In the genomic region with DNA sequence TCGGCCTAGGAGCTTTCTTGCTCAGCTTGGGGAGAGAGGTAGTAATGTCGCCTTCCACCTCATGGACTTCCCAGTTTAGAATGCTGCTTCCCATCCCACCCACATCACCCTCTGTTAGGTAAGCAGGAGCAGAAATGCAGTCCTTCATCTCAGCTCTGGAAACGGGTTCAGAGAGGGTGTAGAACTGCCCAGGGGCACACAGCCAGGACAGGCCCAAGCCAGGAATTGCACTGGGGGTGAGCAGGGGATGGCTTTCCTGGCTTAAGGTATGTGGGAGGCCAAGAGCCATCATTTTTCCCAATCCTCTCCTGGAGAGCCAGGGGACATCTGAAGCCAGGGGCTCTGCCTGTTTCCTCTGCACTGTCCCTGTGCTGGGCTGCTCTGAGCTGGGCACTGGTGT, we compare ENCODE assay signal across 17 cellular contexts. TPM values are rescaled to one million over a fixed set of nuclear protein-coding genes. Genes with fewer than 3 reads are reported as not detected.
DNase-seq lines count a peak whose midpoint lies in the region; ATAC-seq and TF ChIP-seq lines count a peak whose summit lies in the region.
"Had no signal": no experiment of that assay in that cellular context is flagged by ENCODE, and none has a peak within 500 bp of the region (broad histone marks: within the 10 kb centered on the region; RNA-seq: fewer than 3 reads in every experiment).

No MANE protein-coding gene starts in this region.

- peak overlapping the region; percentile 35; the same call in 1 of the 2 replicates for H3K27ac ChIP-seq in VCaP
- peak overlapping the region; percentile 94 for H3K27ac ChIP-seq in stomach smooth muscle (ENCODE audit: low read length)

- no peaks in the 10 kb centered on the region for H3K27me3 ChIP-seq in stomach smooth muscle (ENCODE audit: control insufficient read depth in 1 of 2, insufficient read depth in 2 of 2, low read length in 2 of 2)
- H3K27me3 ChIP-seq: uterus had no signal

- DNase-seq in G401 (ENCODE audit: low spot score) (peak; percentile 42), mesothelial cell of epicardium (ENCODE audit: low spot score in 2 of 2, unreplicated experiment in 2 of 2) (no peak)
- DNase-seq in activated CD8-positive, alpha-beta memory T cell treated with anti-CD3 and anti-CD28 coated beads, Interleukin-2, amount 10 ng/mL, durations not matched to agents 7 days and 5 days: no peak
- DNase-seq in stimulated activated naive B cell treated with anti-CD40 and anti-IgM and Interleukin-4, amounts not matched to agents 10 μg/mL and 1 μg/mL and 100 μg/mL, for 72 hours: no peak
- DNase-seq: activated CD4-positive, alpha-beta T cell treated with anti-CD3 and anti-CD28 coated beads, Interleukin-2, amount 50 U/mL, for 1 hour; aorta; Caco-2; H7; Karpas-422; NCI-H1092; NCI-H2081; SHP77; T-helper 1 cell; uterus had no signal

- H3K36me3 Mint-ChIP-seq in mesothelial cell of epicardium: peaks cover 2% of the 10 kb centered on the region
- no peaks in the 10 kb centered on the region for H3K36me3 Mint-ChIP-seq in activated CD8-positive, alpha-beta memory T cell treated with anti-CD3 and anti-CD28 coated beads, Interleukin-2, amount 10 ng/mL, durations not matched to agents 7 days and 5 days
- peaks cover 7 to 31% of the 10 kb centered on the region in 2 donors for H3K36me3 Mint-ChIP-seq in stimulated activated naive B cell treated with anti-CD40 and anti-IgM and Interleukin-4, amounts not matched to agents 10 μg/mL and 1 μg/mL and 100 μg/mL, for 72 hours

- H3K9ac ChIP-seq in stomach smooth muscle (ENCODE audit: low read length in 2 of 2): peak overlapping the region; percentile 52 to 60

- no peak overlapping the region for H3K4me3 Mint-ChIP-seq in mesothelial cell of epicardium
- H3K4me3 Mint-ChIP-seq in activated CD8-positive, alpha-beta memory T cell treated with anti-CD3 and anti-CD28 coated beads, Interleukin-2, amount 10 ng/mL, durations not matched to agents 7 days and 5 days: no peak overlapping the region
- H3K4me3 Mint-ChIP-seq in stimulated activated naive B cell treated with anti-CD40 and anti-IgM and Interleukin-4, amounts not matched to agents 10 μg/mL and 1 μg/mL and 100 μg/mL, for 72 hours: no peak overlapping the region

- peak overlapping the region; percentile 92 for H3K27ac Mint-ChIP-seq in mesothelial cell of epicardium
- H3K27ac Mint-ChIP-seq in activated CD8-positive, alpha-beta memory T cell treated with anti-CD3 and anti-CD28 coated beads, Interleukin-2, amount 10 ng/mL, durations not matched to agents 7 days and 5 days: no peak overlapping the region
- H3K27ac Mint-ChIP-seq in stimulated activated naive B cell treated with anti-CD40 and anti-IgM and Interleukin-4, amounts not matched to agents 10 μg/mL and 1 μg/mL and 100 μg/mL, for 72 hours: no peak overlapping the region

- no peak for ATAC-seq in HG03342 (IDR thresholded peaks at IDR 0.05; ENCODE audit: unreplicated experiment)
- ATAC-seq in activated CD8-positive, alpha-beta memory T cell treated with anti-CD3 and anti-CD28 coated beads, Interleukin-2, amount 10 ng/mL, durations not matched to agents 7 days and 5 days: no peak
- no peak for ATAC-seq in stimulated activated naive B cell treated with anti-CD40 and anti-IgM and Interleukin-4, amounts not matched to agents 10 μg/mL and 1 μg/mL and 100 μg/mL, for 72 hours (replicated peaks)

- H3K4me1 ChIP-seq in stomach smooth muscle (ENCODE audit: control insufficient read depth, insufficient read depth, low read length): peaks cover 52% of the 10 kb centered on the region

- H3K9me3 Mint-ChIP-seq in mesothelial cell of epicardium: no peaks in the 10 kb centered on the region
- H3K9me3 Mint-ChIP-seq in activated CD8-positive, alpha-beta memory T cell treated with anti-CD3 and anti-CD28 coated beads, Interleukin-2, amount 10 ng/mL, durations not matched to agents 7 days and 5 days (ENCODE audit: low read depth): no peaks in the 10 kb centered on the region
- no peaks in the 10 kb centered on the region for H3K9me3 Mint-ChIP-seq in stimulated activated naive B cell treated with anti-CD40 and anti-IgM and Interleukin-4, amounts not matched to agents 10 μg/mL and 1 μg/mL and 100 μg/mL, for 72 hours

- peak overlapping the region in 1 of 2 donors; percentile 3 for H3K4me3 ChIP-seq in stomach smooth muscle (ENCODE audit: low read length in 2 of 2)
- H3K4me3 ChIP-seq: uterus had no signal

- TF ChIP-seq CTCF in VCaP (conservative IDR thresholded peaks at IDR 0.05): no peak
- no peak for TF ChIP-seq CTCF in mesothelial cell of epicardium (IDR thresholded peaks at IDR 0.05; ENCODE audit: unreplicated experiment)

- no peaks in the 10 kb centered on the region for H3K36me3 ChIP-seq in stomach smooth muscle (ENCODE audit: control insufficient read depth in 2 of 2, insufficient read depth in 2 of 2, low read length in 2 of 2)
- H3K36me3 ChIP-seq: uterus had no signal

- in situ Hi-C loops in G401 (cut with HindIII; ENCODE audit: low sequenced_read_pairs): no loop called here

- peaks cover 67% of the 10 kb centered on the region for H3K4me1 Mint-ChIP-seq in mesothelial cell of epicardium
- peaks cover 27% of the 10 kb centered on the region for H3K4me1 Mint-ChIP-seq in activated CD8-positive, alpha-beta memory T cell treated with anti-CD3 and anti-CD28 coated beads, Interleukin-2, amount 10 ng/mL, durations not matched to agents 7 days and 5 days
- peaks cover 44 to 52% of the 10 kb centered on the region in 2 donors for H3K4me1 Mint-ChIP-seq in stimulated activated naive B cell treated with anti-CD40 and anti-IgM and Interleukin-4, amounts not matched to agents 10 μg/mL and 1 μg/mL and 100 μg/mL, for 72 hours

- no peaks in the 10 kb centered on the region for H3K9me3 ChIP-seq in stomach smooth muscle (ENCODE audit: control insufficient read depth in 2 of 2, low read length in 2 of 2)
- H3K9me3 ChIP-seq: Caco-2, uterus had no signal

- H3K27me3 Mint-ChIP-seq in mesothelial cell of epicardium (ENCODE audit: low read depth): no peaks in the 10 kb centered on the region
- H3K27me3 Mint-ChIP-seq in activated CD8-positive, alpha-beta memory T cell treated with anti-CD3 and anti-CD28 coated beads, Interleukin-2, amount 10 ng/mL, durations not matched to agents 7 days and 5 days: no peaks in the 10 kb centered on the region
- peaks cover 0 to 4% of the 10 kb centered on the region in 2 donors for H3K27me3 Mint-ChIP-seq in stimulated activated naive B cell treated with anti-CD40 and anti-IgM and Interleukin-4, amounts not matched to agents 10 μg/mL and 1 μg/mL and 100 μg/mL, for 72 hours

- CTCF ChIA-PET in activated CD8-positive, alpha-beta memory T cell treated with anti-CD3 and anti-CD28 coated beads, Interleukin-2, amount 10 ng/mL, durations not matched to agents 7 days and 5 days (lab: Charles Lee): interaction anchor here (1.1 to 1.4 kb wide), 2 partner anchors 20 to 30 kb away, joined by 3 read pairs; no protein-coding TSS in a partner anchor

RNA-seq across cellular contexts. Expression of a gene that starts 33.6 kb away (rescaled TPM):
- total RNA-seq in G401 (2014; rRNA removed; shearing (Covaris generic)): 12.0 and 13.8 TPM in 2 replicates
- 127 to 137 TPM (median 129 TPM) in 3 replicates for total RNA-seq in mesothelial cell of epicardium
- 10 to 100 TPM; 17.4 to 24.4 TPM for total RNA-seq in activated CD8-positive, alpha-beta memory T cell treated with anti-CD3 and anti-CD28 coated beads, Interleukin-2, amount 10 ng/mL, durations not matched to agents 7 days and 5 days
